Comparison of ENCODE assay signal across 8 cellular contexts in genomic region chr1:87269921-87270320, GRCh38.
"Had no signal": no experiment of that assay in that cellular context is flagged by ENCODE, and none has a peak within 500 bp of the region (broad histone marks: within the 10 kb centered on the region; RNA-seq: fewer than 3 reads in every experiment).

No MANE protein-coding gene starts in this region.

- DNase-seq: IMR-90, KBM-7, KG1 had no signal

- H3K4me3 Mint-ChIP-seq: IgD-negative memory B cell had no signal

- H3K27ac ChIP-seq: HL-60, KMS-11 had no signal

- H3K4me1 Mint-ChIP-seq: IgD-negative memory B cell had no signal

- FAIRE-seq: HepG2, HTR-8/SVneo had no signal

- H3K36me3 Mint-ChIP-seq: IgD-negative memory B cell had no signal

- ATAC-seq: HepG2 had no signal

- H3K9ac ChIP-seq: KMS-11 had no signal

- H3K4me2 ChIP-seq: KMS-11 had no signal
